ENCODE assay signal across 8 cellular contexts in the genomic region with DNA sequence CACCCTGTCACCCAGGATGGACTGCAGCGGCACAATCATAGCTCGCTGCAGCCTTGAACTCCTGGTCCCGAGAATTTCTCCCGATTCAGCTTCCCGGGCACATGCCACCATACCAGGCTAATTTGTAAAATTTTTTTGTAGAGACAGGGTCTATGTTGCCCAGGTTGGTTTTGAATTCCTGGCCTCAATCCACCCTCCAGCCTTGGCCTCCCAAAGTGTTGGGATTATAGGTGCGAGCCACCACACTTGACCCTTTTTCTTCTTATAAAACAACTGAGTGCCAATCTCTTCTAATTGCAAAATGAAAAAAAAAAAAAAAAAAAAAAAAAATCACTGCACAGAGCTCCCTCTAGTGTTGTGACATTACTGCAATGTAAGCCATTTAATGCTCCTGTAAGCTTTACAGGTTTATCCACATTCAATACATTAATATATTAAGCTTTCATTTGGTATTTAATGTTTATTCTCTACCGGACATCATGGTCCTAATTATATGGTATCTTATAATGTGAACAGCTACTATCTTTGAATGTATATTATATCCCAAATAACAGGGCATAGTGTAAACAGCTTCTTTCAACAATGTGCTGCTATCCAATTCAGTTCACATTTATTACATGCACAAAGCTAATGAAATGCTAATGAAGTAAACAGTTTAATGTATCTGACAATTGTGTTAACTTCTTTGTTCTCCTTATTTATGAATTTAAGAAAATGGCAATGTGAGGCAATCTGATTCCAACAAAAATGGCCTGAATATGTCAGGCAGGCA.
DNase-seq lines count a peak whose midpoint lies in the region; ATAC-seq lines count a peak whose summit lies in the region.

No MANE protein-coding gene starts in this region.

- DNase-seq in NCI-H748 (lab: John Stamatoyannopoulos, UW; ENCODE audit: unreplicated experiment) (peak; percentile 6), NCI-H748 treated with DMSO at 0.1 percent for 48 hours (lab: John Stamatoyannopoulos, UW) (no peak), NCI-H1105 (lab: John Stamatoyannopoulos, UW) (peak; percentile 23), left kidney (ENCODE audit: low read depth, low spot score) (peak; percentile 20), SHP77 treated with DMSO at 0.1 percent for 48 hours (lab: John Stamatoyannopoulos, UW) (no peak)
- peak; percentile 12 for DNase-seq in central memory CD4-positive, alpha-beta T cell

- ATAC-seq in GM18867 (IDR thresholded peaks at IDR 0.05; ENCODE audit: unreplicated experiment) (no peak), GM19463 (IDR thresholded peaks at IDR 0.05; ENCODE audit: unreplicated experiment) (no peak)

Comparison
In these comparisons a context has a peak if more than half of its experiments do, and no peak if none do; other contexts are left out.
1. DNase-seq: peak in NCI-H748 (single experiment), NCI-H1105 (single experiment), central memory CD4-positive, alpha-beta T cell (single experiment) and left kidney (single experiment); none in NCI-H748 treated with DMSO at 0.1 percent for 48 hours (single experiment) and SHP77 treated with DMSO at 0.1 percent for 48 hours (single experiment).